12 cellular contexts compared by ENCODE assay signal in the genomic region with DNA sequence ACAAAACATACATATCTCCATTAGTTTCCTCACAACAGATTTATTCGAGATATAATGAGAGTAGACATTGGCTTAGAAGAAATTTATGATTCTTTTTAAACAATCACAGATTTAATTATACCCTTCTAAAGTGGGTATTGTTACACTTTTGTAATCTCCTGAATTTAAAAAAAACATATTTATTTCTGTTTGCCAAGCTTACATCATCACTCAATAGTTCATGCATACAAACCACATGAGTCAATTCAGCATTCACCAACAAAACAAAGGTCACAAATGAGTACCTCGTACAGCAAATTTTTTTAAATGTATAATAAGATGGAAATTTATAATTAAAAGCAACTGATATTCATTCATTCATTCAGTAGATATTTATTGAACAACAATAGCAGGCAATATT. TPM values are rescaled to one million over a fixed set of nuclear protein-coding genes. Genes with fewer than 3 reads are reported as not detected.
DNase-seq lines count a peak whose midpoint lies in the region; TF ChIP-seq lines count a peak whose summit lies in the region.
"Had no signal": no experiment of that assay in that cellular context is flagged by ENCODE, and none has a peak within 500 bp of the region (broad histone marks: within the 10 kb centered on the region; RNA-seq: fewer than 3 reads in every experiment).

No MANE protein-coding gene starts in this region.

- H3K9me3 Mint-ChIP-seq in activated CD4-positive, alpha-beta T cell treated with anti-CD3 and anti-CD28 coated beads, Interleukin-2, amount 10 ng/mL, durations not matched to agents 24 days and 14 days, result no peaks in the 10 kb centered on the region
- H3K9me3 Mint-ChIP-seq in activated CD4-positive, alpha-beta T cell treated with anti-CD3 and anti-CD28 coated beads, Interleukin-2, amount 10 ng/mL, durations not matched to agents 7 days and 5 days, result no peaks in the 10 kb centered on the region
- peaks cover 2% of the 10 kb centered on the region for H3K9me3 Mint-ChIP-seq in glutamatergic neuron (ENCODE audit: unreplicated experiment)

- peaks cover 0 to 5% (median 0%) of the 10 kb centered on the region in 5 donors for H3K36me3 ChIP-seq in subcutaneous abdominal adipose tissue (ENCODE audit: control insufficient read depth in 5 of 5, insufficient read depth in 5 of 5, low read length in 5 of 5)
- H3K36me3 ChIP-seq: transverse colon had no signal

- H3K4me3 ChIP-seq in subcutaneous abdominal adipose tissue (ENCODE audit: low read depth in 1 of 5, low read length in 5 of 5), result no peak overlapping the region
- H3K4me3 ChIP-seq: transverse colon had no signal

- intact Hi-C loops in activated CD4-positive, alpha-beta T cell treated with anti-CD3 and anti-CD28 coated beads, Interleukin-2, amount 10 ng/mL, durations not matched to agents 24 days and 14 days (cut with micrococcal nuclease), result no loop called here

- TF ChIP-seq CTCF in glutamatergic neuron (IDR thresholded peaks at IDR 0.05; ENCODE audit: partially characterized antibody, unreplicated experiment), result no peak

- peaks cover 0 to 20% (median 9%) of the 10 kb centered on the region in 5 donors for H3K4me1 ChIP-seq in subcutaneous abdominal adipose tissue (ENCODE audit: control insufficient read depth in 5 of 5, insufficient read depth in 5 of 5, low read length in 5 of 5)
- H3K4me1 ChIP-seq: transverse colon had no signal

- peaks cover 56% of the 10 kb centered on the region for H3K4me1 Mint-ChIP-seq in activated CD4-positive, alpha-beta T cell treated with anti-CD3 and anti-CD28 coated beads, Interleukin-2, amount 10 ng/mL, durations not matched to agents 24 days and 14 days
- peaks cover 60% of the 10 kb centered on the region for H3K4me1 Mint-ChIP-seq in activated CD4-positive, alpha-beta T cell treated with anti-CD3 and anti-CD28 coated beads, Interleukin-2, amount 10 ng/mL, durations not matched to agents 7 days and 5 days
- peaks cover 8% of the 10 kb centered on the region for H3K4me1 Mint-ChIP-seq in glutamatergic neuron (ENCODE audit: low read depth, unreplicated experiment)

- no peaks in the 10 kb centered on the region for H3K9me3 ChIP-seq in subcutaneous abdominal adipose tissue (ENCODE audit: control insufficient read depth in 5 of 5, low read length in 5 of 5)
- H3K9me3 ChIP-seq: transverse colon had no signal

- H3K27me3 Mint-ChIP-seq in activated CD4-positive, alpha-beta T cell treated with anti-CD3 and anti-CD28 coated beads, Interleukin-2, amount 10 ng/mL, durations not matched to agents 24 days and 14 days, result no peaks in the 10 kb centered on the region
- H3K27me3 Mint-ChIP-seq in activated CD4-positive, alpha-beta T cell treated with anti-CD3 and anti-CD28 coated beads, Interleukin-2, amount 10 ng/mL, durations not matched to agents 7 days and 5 days, result no peaks in the 10 kb centered on the region
- H3K27me3 Mint-ChIP-seq in glutamatergic neuron (ENCODE audit: unreplicated experiment), result no peaks in the 10 kb centered on the region

- H3K27ac Mint-ChIP-seq in activated CD4-positive, alpha-beta T cell treated with anti-CD3 and anti-CD28 coated beads, Interleukin-2, amount 10 ng/mL, durations not matched to agents 24 days and 14 days, result peak overlapping the region; percentile 66
- H3K27ac Mint-ChIP-seq in activated CD4-positive, alpha-beta T cell treated with anti-CD3 and anti-CD28 coated beads, Interleukin-2, amount 10 ng/mL, durations not matched to agents 7 days and 5 days, result no peak overlapping the region
- H3K27ac Mint-ChIP-seq in glutamatergic neuron (ENCODE audit: unreplicated experiment), result no peak overlapping the region

- CTCF ChIA-PET in activated CD4-positive, alpha-beta T cell treated with anti-CD3 and anti-CD28 coated beads, Interleukin-2, amount 10 ng/mL, durations not matched to agents 7 days and 5 days (lab: Charles Lee), result interaction anchor here (2.5 to 2.9 kb wide), 2 partner anchors 10 to 15 kb away, joined by 7 to 10 read pairs; no protein-coding TSS in a partner anchor

- no peaks in the 10 kb centered on the region for H3K27me3 ChIP-seq in subcutaneous abdominal adipose tissue (ENCODE audit: control insufficient read depth in 5 of 5, insufficient read depth in 4 of 5, low read length in 5 of 5)
- H3K27me3 ChIP-seq: transverse colon had no signal

- no peak overlapping the region for H3K4me3 Mint-ChIP-seq in activated CD4-positive, alpha-beta T cell treated with anti-CD3 and anti-CD28 coated beads, Interleukin-2, amount 10 ng/mL, durations not matched to agents 24 days and 14 days
- no peak overlapping the region for H3K4me3 Mint-ChIP-seq in activated CD4-positive, alpha-beta T cell treated with anti-CD3 and anti-CD28 coated beads, Interleukin-2, amount 10 ng/mL, durations not matched to agents 7 days and 5 days
- H3K4me3 Mint-ChIP-seq in glutamatergic neuron (ENCODE audit: unreplicated experiment), result no peak overlapping the region

- POLR2A ChIA-PET in activated CD4-positive, alpha-beta T cell treated with anti-CD3 and anti-CD28 coated beads, Interleukin-2, amount 10 ng/mL, durations not matched to agents 7 days and 5 days (lab: Charles Lee), result no interaction called here

- H3K9ac ChIP-seq in subcutaneous abdominal adipose tissue (ENCODE audit: low read length in 5 of 5), result no peak overlapping the region

- DNase-seq in activated CD4-positive, alpha-beta T cell treated with anti-CD3 and anti-CD28 coated beads, Interleukin-2, amount 10 ng/mL, durations not matched to agents 24 days and 14 days, result no peak
- DNase-seq in activated CD4-positive, alpha-beta T cell treated with anti-CD3 and anti-CD28 coated beads, Interleukin-2, amount 10 ng/mL, durations not matched to agents 7 days and 5 days, result no peak
- DNase-seq in RKO (ENCODE audit: low spot score) (peak; percentile 9), fibroblast of gingiva (ENCODE audit: low read depth) (peak; percentile 69), glutamatergic neuron (no peak), T-helper 9 cell (no peak)
- DNase-seq in activated CD4-positive, alpha-beta T cell treated with anti-CD3 and anti-CD28 coated beads, Interleukin-2, amount 50 U/mL, for 1 hour, result no peak
- DNase-seq: activated CD4-positive, alpha-beta T cell treated with anti-CD3 and anti-CD28 coated beads for 48 hours; activated effector memory CD4-positive, alpha-beta T cell treated with Interleukin-2 at 50 U/mL for 16 hours; caudate nucleus; transverse colon had no signal

- H3K36me3 Mint-ChIP-seq in activated CD4-positive, alpha-beta T cell treated with anti-CD3 and anti-CD28 coated beads, Interleukin-2, amount 10 ng/mL, durations not matched to agents 24 days and 14 days (ENCODE audit: low read depth), result peaks cover 70% of the 10 kb centered on the region
- peaks cover 78% of the 10 kb centered on the region for H3K36me3 Mint-ChIP-seq in activated CD4-positive, alpha-beta T cell treated with anti-CD3 and anti-CD28 coated beads, Interleukin-2, amount 10 ng/mL, durations not matched to agents 7 days and 5 days (ENCODE audit: low read depth)
- H3K36me3 Mint-ChIP-seq in glutamatergic neuron (ENCODE audit: unreplicated experiment), result no peaks in the 10 kb centered on the region

- peak overlapping the region; percentile 45 for H3K27ac ChIP-seq in subcutaneous abdominal adipose tissue (ENCODE audit: low read depth, low read length)
- H3K27ac ChIP-seq: transverse colon had no signal

RNA-seq across cellular contexts. Expression of a gene that starts 17.6 kb away (rescaled TPM):
- total RNA-seq in activated CD4-positive, alpha-beta T cell treated with anti-CD3 and anti-CD28 coated beads, Interleukin-2, amount 10 ng/mL, durations not matched to agents 24 days and 14 days, result 53.4 and 56.5 TPM in 2 replicates
- 100 to 1,000 TPM; 211 to 262 TPM for total RNA-seq in activated CD4-positive, alpha-beta T cell treated with anti-CD3 and anti-CD28 coated beads, Interleukin-2, amount 10 ng/mL, durations not matched to agents 7 days and 5 days
- 6.3 TPM for total RNA-seq in glutamatergic neuron (ENCODE audit: unreplicated experiment)

Comparison
In these comparisons a context has a peak if more than half of its experiments do, and no peak if none do; other contexts are left out.
1. DNase-seq: peak in RKO (single experiment) and fibroblast of gingiva (single experiment); none in activated CD4-positive, alpha-beta T cell treated with anti-CD3 and anti-CD28 coated beads, Interleukin-2, amount 10 ng/mL, durations not matched to agents 24 days and 14 days (single experiment), activated CD4-positive, alpha-beta T cell treated with anti-CD3 and anti-CD28 coated beads, Interleukin-2, amount 10 ng/mL, durations not matched to agents 7 days and 5 days (single experiment), activated CD4-positive, alpha-beta T cell treated with anti-CD3 and anti-CD28 coated beads, Interleukin-2, amount 50 U/mL, for 1 hour (single experiment), glutamatergic neuron (single experiment) and T-helper 9 cell (single experiment).